Comparison of ENCODE assay signal across 25 cellular contexts in the genomic region with DNA sequence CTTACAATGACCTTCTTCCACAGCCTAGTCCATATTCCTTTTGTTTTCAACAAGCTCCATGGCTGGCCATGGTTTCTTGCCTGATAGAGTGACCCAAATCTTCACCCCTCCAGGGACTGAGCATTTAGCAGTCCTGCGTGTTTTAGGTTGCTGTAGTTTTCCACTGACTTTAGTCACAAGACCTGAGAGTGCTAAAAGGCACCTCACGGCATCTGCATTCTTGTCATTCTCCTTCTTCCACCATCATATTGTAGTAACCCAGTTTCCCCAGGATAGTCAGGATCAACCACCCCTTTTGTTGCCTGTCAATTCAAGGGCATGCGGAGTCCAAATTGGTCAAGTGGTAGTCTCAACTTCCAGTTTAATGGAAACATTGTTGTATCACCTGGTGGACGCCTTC. TPM values are rescaled to one million over a fixed set of nuclear protein-coding genes. Genes with fewer than 3 reads are reported as not detected.
DNase-seq lines count a peak whose midpoint lies in the region; ATAC-seq, FAIRE-seq and TF ChIP-seq lines count a peak whose summit lies in the region.
"Had no signal": no experiment of that assay in that cellular context is flagged by ENCODE, and none has a peak within 500 bp of the region (broad histone marks: within the 10 kb centered on the region; RNA-seq: fewer than 3 reads in every experiment).

No MANE protein-coding gene starts in this region.

- H3K56ac ChIP-seq in H1 (replicated peaks; ENCODE audit: insufficient read length, low read depth, low read length) (no peak overlapping the region), mesendoderm (ENCODE audit: low read length) (no peak overlapping the region)

- H3K23me2 ChIP-seq in H1 (ENCODE audit: low read depth, low read length) = no peaks in the 10 kb centered on the region; the same call in 1 of the 2 replicates

- no peak overlapping the region for H2BK120ac ChIP-seq in H1 (replicated peaks; ENCODE audit: low read depth, low read length)
- no peak overlapping the region for H2BK120ac ChIP-seq in mesendoderm (ENCODE audit: low read depth, low read length)

- no peaks in the 10 kb centered on the region for H3K36me3 ChIP-seq in H1 (ENCODE audit: control insufficient read depth in 2 of 4, insufficient read depth in 4 of 4, low read length in 3 of 4)
- H3K36me3 ChIP-seq in mesendoderm (ENCODE audit: control insufficient read depth, insufficient read depth, low read length) = no peaks in the 10 kb centered on the region
- H3K36me3 ChIP-seq in mucosa of descending colon (ENCODE audit: low read depth) = no peaks in the 10 kb centered on the region
- H3K36me3 ChIP-seq: BE2C, BLaER1 had no signal

- no peak for TF ChIP-seq CTCF in H1 (IDR thresholded peaks at IDR 0.05; ENCODE audit: control extremely low read depth in 1 of 3, insufficient read depth in 1 of 3, low read depth in 1 of 3, low read length in 3 of 3)
- TF ChIP-seq CTCF in mucosa of descending colon (IDR thresholded peaks at IDR 0.05) = no peak

- H4K91ac ChIP-seq in H1 (replicated peaks; ENCODE audit: insufficient read length, low read length) = no peak overlapping the region

- DNase-seq in H54 (ENCODE audit: insufficient read length, low spot score) = no peak
- DNase-seq in H1 (ENCODE audit: low read depth in 1 of 2, low spot score in 2 of 2) = no peak
- peak; percentile 56 for DNase-seq in mesendoderm
- no peak for DNase-seq in left ventricle myocardium superior
- no peak for DNase-seq in mucosa of descending colon
- no peak for DNase-seq in dedifferentiated amniotic fluid mesenchymal stem cell (ENCODE audit: extremely low spot score)
- DNase-seq: 8988T; ACHN; BE2C; C1 segment of cervical spinal cord; Caco-2; Calu3; CD4-positive, CD25-positive, alpha-beta regulatory T cell; CD8-positive, alpha-beta T cell; DMS79 treated with DMSO at 0.1 percent for 48 hours; GF-D8 had no signal

- H3K14ac ChIP-seq in H1 (ENCODE audit: insufficient read length) = no peak overlapping the region

- H3K79me1 ChIP-seq in H1 (ENCODE audit: low read depth, low read length) = no peaks in the 10 kb centered on the region
- no peaks in the 10 kb centered on the region for H3K79me1 ChIP-seq in mesendoderm (ENCODE audit: low read length)

- peak; percentile 6 for FAIRE-seq in H54 (lab: Jason Lieb, UNC)
- FAIRE-seq in H1 (lab: Jason Lieb, UNC) = no peak
- FAIRE-seq: A204.1, D721Med, G401.6, GM12891 had no signal

- no peak for TF ChIP-seq RAD21 in H1 (IDR thresholded peaks at IDR 0.05 in 1 of 2, conservative IDR thresholded peaks at IDR 0.05 in 1 of 2; ENCODE audit: low read depth in 2 of 2, low read length in 2 of 2)

- H3K79me2 ChIP-seq in H1 (ENCODE audit: control insufficient read depth in 1 of 2, insufficient read depth in 2 of 2, low read length in 2 of 2) = no peaks in the 10 kb centered on the region
- H3K79me2 ChIP-seq in mesendoderm (ENCODE audit: control insufficient read depth, insufficient read depth, low read length) = no peaks in the 10 kb centered on the region

- 84% methylated on average over 4 of the region's 4 CpGs; no CpG with 5 or more reads in 1 of the 2 experiments for WGBS in H1 (ENCODE audit: extremely low coverage in 1 of 2, insufficient coverage in 1 of 2, insufficient read length in 1 of 2, insufficient replicate concordance in 2 of 2, low coverage in 1 of 2, low lambda C conversion rate in 2 of 2, missing lambda C conversion rate in 1 of 2), 2 experiments
- WGBS in mesendoderm (ENCODE audit: extremely low coverage, insufficient coverage, low lambda C conversion rate) = no CpG with 5 or more reads among the region's 4 CpGs

- no peak overlapping the region for H2BK5ac ChIP-seq in H1 (ENCODE audit: low read depth, low read length)
- H2BK5ac ChIP-seq in mesendoderm (ENCODE audit: low read length) = no peak overlapping the region

- peak overlapping the region; percentile 76 for H2AFZ ChIP-seq in H1 (ENCODE audit: low read length)

- no peak for TF ChIP-seq EP300 in H1 (IDR thresholded peaks at IDR 0.05; ENCODE audit: borderline replicate concordance in 1 of 2, low read depth in 2 of 2, low read length in 2 of 2)

- H3K4ac ChIP-seq in H1 (replicated peaks; ENCODE audit: insufficient read length, low read depth, low read length) = no peak overlapping the region
- no peak overlapping the region for H3K4ac ChIP-seq in mesendoderm (ENCODE audit: low read depth, low read length)

- CTCF ChIA-PET in H1 (lab: Charles Lee; ENCODE audit: partially characterized antibody) = interaction anchor here (2.0 kb wide), 1 partner anchor 16 kb away, joined by 7 read pairs; no protein-coding TSS in a partner anchor

- H3K4me3 ChIP-seq in H1 (ENCODE audit: extremely low read depth in 1 of 4, insufficient read depth in 2 of 4, low read depth in 3 of 4, low read length in 4 of 4) = no peak overlapping the region; a peak in 1 of 8 replicates
- no peak overlapping the region for H3K4me3 ChIP-seq in mesendoderm (ENCODE audit: low read length)
- H3K4me3 ChIP-seq in mucosa of descending colon = no peak overlapping the region
- H3K4me3 ChIP-seq: BLaER1 had no signal

- H3K4me2 ChIP-seq in H1 (ENCODE audit: insufficient read depth in 1 of 2, low read depth in 2 of 2, low read length in 2 of 2) = no peak overlapping the region
- H3K4me2 ChIP-seq in mesendoderm (ENCODE audit: low read length) = no peak overlapping the region
- H3K4me2 ChIP-seq: BLaER1 had no signal

- H3K23ac ChIP-seq in H1 (ENCODE audit: insufficient read length) (no peak overlapping the region), mesendoderm (ENCODE audit: low read length) (no peak overlapping the region)

- no peak overlapping the region for H2AK5ac ChIP-seq in H1 (ENCODE audit: low read depth, low read length)
- H2AK5ac ChIP-seq in mesendoderm (ENCODE audit: low read length) = no peak overlapping the region

- ATAC-seq in left ventricle myocardium superior (no peak), HG03457 (IDR thresholded peaks at IDR 0.05; ENCODE audit: unreplicated experiment) (no peak), mucosa of descending colon (no peak)
- ATAC-seq: CD8-positive, alpha-beta T cell had no signal

- POLR2A ChIA-PET in H1 (lab: Charles Lee; ENCODE audit: partially characterized antibody) = no interaction called here

- H2BK15ac ChIP-seq in H1 (ENCODE audit: low read length) = no peak overlapping the region
- H2BK15ac ChIP-seq in mesendoderm (replicated peaks; ENCODE audit: low read depth) = no peak overlapping the region

- H2BK12ac ChIP-seq in H1 (ENCODE audit: low read depth, low read length) = no peak overlapping the region

- H3K9ac ChIP-seq in H1 (replicated peaks in 1 of 4; ENCODE audit: extremely low read depth in 1 of 4, low read depth in 3 of 4, low read length in 3 of 4) (no peak overlapping the region), mesendoderm (ENCODE audit: low read length) (no peak overlapping the region)
- H3K9ac ChIP-seq: BLaER1 had no signal

- no peak overlapping the region for H2BK20ac ChIP-seq in H1 (ENCODE audit: low read length)

- no peak overlapping the region for H3K27ac ChIP-seq in H1 (ENCODE audit: low read depth, low read length)
- no peak overlapping the region for H3K27ac ChIP-seq in mesendoderm (ENCODE audit: low read depth, low read length)
- H3K27ac ChIP-seq: BLaER1 had no signal

- H4K8ac ChIP-seq in H1 (ENCODE audit: extremely low read depth, insufficient read depth, low read length) (no peak overlapping the region), mesendoderm (ENCODE audit: low read depth, low read length) (no peak overlapping the region)

- H3K27me3 ChIP-seq in H1 (replicated peaks in 1 of 4; ENCODE audit: control insufficient read depth in 3 of 4, extremely low read depth in 1 of 4, insufficient read depth in 3 of 4, low read length in 3 of 4) (no peaks in the 10 kb centered on the region), mesendoderm (ENCODE audit: insufficient read depth, low read length, poor library complexity) (no peaks in the 10 kb centered on the region)
- H3K27me3 ChIP-seq: BE2C, BLaER1 had no signal

- H4K5ac ChIP-seq in H1 (ENCODE audit: insufficient read length, low read depth, low read length) = no peak overlapping the region
- no peak overlapping the region for H4K5ac ChIP-seq in mesendoderm (ENCODE audit: low read length)

- intact Hi-C loops in left ventricle myocardium superior (cut with micrococcal nuclease) = no loop called here
- intact Hi-C loops in mucosa of descending colon (cut with DNase I, micrococcal nuclease) = no loop called here

- H3K18ac ChIP-seq in H1 (ENCODE audit: extremely low read depth, low read length) = no peak overlapping the region
- no peak overlapping the region for H3K18ac ChIP-seq in mesendoderm (ENCODE audit: low read length)

- peaks cover 5 to 7% of the 10 kb centered on the region in 2 experiments; a peak in 2 of 4 replicates for H3K9me3 ChIP-seq in H1 (ENCODE audit: insufficient read depth in 2 of 2, low read depth in 1 of 2, low read length in 1 of 2)
- H3K9me3 ChIP-seq in mucosa of descending colon = no peaks in the 10 kb centered on the region
- H3K9me3 ChIP-seq: BE2C had no signal

- H3K4me1 ChIP-seq in H1 (replicated peaks in 1 of 4; ENCODE audit: control insufficient read depth in 3 of 4, insufficient read depth in 4 of 4, low read length in 3 of 4) = no peaks in the 10 kb centered on the region; a peak in 1 of 7 replicates
- no peaks in the 10 kb centered on the region for H3K4me1 ChIP-seq in mesendoderm (ENCODE audit: control insufficient read depth, low read depth, low read length)
- H3K4me1 ChIP-seq in mucosa of descending colon (ENCODE audit: low read depth) = no peaks in the 10 kb centered on the region
- H3K4me1 ChIP-seq: BE2C, BLaER1, Caco-2 had no signal

- no peak for TF ChIP-seq POLR2A in H54 (IDR thresholded peaks at IDR 0.05; ENCODE audit: low read depth, low read length)
- TF ChIP-seq POLR2A in H1 (IDR thresholded peaks at IDR 0.05; ENCODE audit: control extremely low read depth in 1 of 2, low read depth in 2 of 2, low read length in 2 of 2) = no peak

- no peaks in the 10 kb centered on the region for H4K20me1 ChIP-seq in H1 (replicated peaks in 1 of 2; ENCODE audit: control insufficient read depth in 1 of 2, insufficient read depth in 2 of 2, low read length in 2 of 2)
- H4K20me1 ChIP-seq: BLaER1 had no signal

RNA-seq across cellular contexts. Expression of gene HTR3C, which starts 20.8 kb away (rescaled TPM):
- total RNA-seq in H1 (2021; fragmentation: NEBNext Ultra II Directional; extraction: Animal tissue kit (Norgen Biotek cat#: 25700)) = not detected in 2 replicates
- polyA plus RNA-seq in H1 (2011; rRNA removed) = 0.03 and 0.05 TPM in 2 replicates
- polyA plus RNA-seq in H1 (2011; cell fraction: cytosol; rRNA removed) = 0.06 TPM
- not detected for polyA plus RNA-seq in H1 (2011; cell fraction: nucleus; rRNA removed)
- not detected in 4 replicates for polyA plus RNA-seq in H1 (2012, experiment 1 of 2)
- polyA plus RNA-seq in H1 (2012, experiment 2 of 2) = not detected
- not detected for polyA plus RNA-seq in H1 (2013, experiment 1 of 2)
- polyA plus RNA-seq in H1 (2013, experiment 2 of 2) = not detected
- not detected in 2 replicates for polyA minus RNA-seq in H1 (2011; rRNA and poly(A)+ RNA removed)
- polyA minus RNA-seq in H1 (2011; cell fraction: cytosol; rRNA and poly(A)+ RNA removed) = not detected
- polyA minus RNA-seq in H1 (2011; cell fraction: nucleus; rRNA and poly(A)+ RNA removed) = not detected
- polyA plus RNA-seq in mesendoderm (2013, experiment 1 of 2) = 0.03 TPM
- 0.04 TPM for polyA plus RNA-seq in mesendoderm (2013, experiment 2 of 2)
- total RNA-seq in left ventricle myocardium superior (not detected), mucosa of descending colon (under 1 TPM in 2 of 3 donors, not detected in 1; 0.17 to 0.41 TPM)
- total RNA-seq: A673; Caco-2; Calu3; CD4-positive, CD25-positive, alpha-beta regulatory T cell; CD8-positive, alpha-beta T cell had no signal
- polyA plus RNA-seq: AG04450; CD14-positive monocyte; CD4-positive, CD25-positive, alpha-beta regulatory T cell had no signal

RNA-seq across cellular contexts. Expression of gene HTR3E, which starts 23.2 kb away (rescaled TPM):
- total RNA-seq in H1 (2021; fragmentation: NEBNext Ultra II Directional; extraction: Animal tissue kit (Norgen Biotek cat#: 25700)) = not detected in 2 replicates
- polyA plus RNA-seq in H1 (2011; rRNA removed) = not detected in 2 replicates
- not detected for polyA plus RNA-seq in H1 (2011; cell fraction: cytosol; rRNA removed)
- polyA plus RNA-seq in H1 (2011; cell fraction: nucleus; rRNA removed) = not detected
- polyA plus RNA-seq in H1 (2012, experiment 1 of 2) = not detected in 4 replicates
- polyA plus RNA-seq in H1 (2012, experiment 2 of 2) = not detected
- polyA plus RNA-seq in H1 (2013, experiment 1 of 2) = not detected
- not detected for polyA plus RNA-seq in H1 (2013, experiment 2 of 2)
- not detected in 2 replicates for polyA minus RNA-seq in H1 (2011; rRNA and poly(A)+ RNA removed)
- polyA minus RNA-seq in H1 (2011; cell fraction: cytosol; rRNA and poly(A)+ RNA removed) = not detected
- polyA minus RNA-seq in H1 (2011; cell fraction: nucleus; rRNA and poly(A)+ RNA removed) = not detected
- polyA plus RNA-seq in mesendoderm (2013, experiment 1 of 2) = not detected
- 0.03 TPM for polyA plus RNA-seq in mesendoderm (2013, experiment 2 of 2)
- total RNA-seq in left ventricle myocardium superior = not detected
- total RNA-seq in mucosa of descending colon = under 1 TPM; 0.16 to 0.70 (median 0.35) TPM
- total RNA-seq: A673; Caco-2; Calu3; CD4-positive, CD25-positive, alpha-beta regulatory T cell; CD8-positive, alpha-beta T cell had no signal
- polyA plus RNA-seq: AG04450; CD14-positive monocyte; CD4-positive, CD25-positive, alpha-beta regulatory T cell had no signal

RNA-seq across cellular contexts. Expression of gene HTR3D, which starts 42.1 kb away (rescaled TPM):
- total RNA-seq in H1 (2021; fragmentation: NEBNext Ultra II Directional; extraction: Animal tissue kit (Norgen Biotek cat#: 25700)) = not detected in 2 replicates
- not detected in 2 replicates for polyA plus RNA-seq in H1 (2011; rRNA removed)
- polyA plus RNA-seq in H1 (2011; cell fraction: cytosol; rRNA removed) = not detected
- not detected for polyA plus RNA-seq in H1 (2011; cell fraction: nucleus; rRNA removed)
- not detected in 4 replicates for polyA plus RNA-seq in H1 (2012, experiment 1 of 2)
- not detected for polyA plus RNA-seq in H1 (2012, experiment 2 of 2)
- not detected for polyA plus RNA-seq in H1 (2013, experiment 1 of 2)
- not detected for polyA plus RNA-seq in H1 (2013, experiment 2 of 2)
- polyA minus RNA-seq in H1 (2011; rRNA and poly(A)+ RNA removed) = not detected in 2 replicates
- polyA minus RNA-seq in H1 (2011; cell fraction: cytosol; rRNA and poly(A)+ RNA removed) = not detected
- polyA minus RNA-seq in H1 (2011; cell fraction: nucleus; rRNA and poly(A)+ RNA removed) = not detected
- not detected for polyA plus RNA-seq in mesendoderm (2013, experiment 1 of 2)
- not detected for polyA plus RNA-seq in mesendoderm (2013, experiment 2 of 2)
- not detected for total RNA-seq in left ventricle myocardium superior
- not detected for total RNA-seq in mucosa of descending colon
- total RNA-seq: A673; Caco-2; Calu3; CD4-positive, CD25-positive, alpha-beta regulatory T cell; CD8-positive, alpha-beta T cell had no signal
- polyA plus RNA-seq: AG04450; CD14-positive monocyte; CD4-positive, CD25-positive, alpha-beta regulatory T cell had no signal

RNA-seq across cellular contexts. Expression of gene ABCC5, which starts 55.9 kb away (rescaled TPM):
- 36.6 and 40.8 TPM in 2 replicates for total RNA-seq in H1 (2021; fragmentation: NEBNext Ultra II Directional; extraction: Animal tissue kit (Norgen Biotek cat#: 25700))
- 25.3 TPM in 2 replicates for polyA plus RNA-seq in H1 (2011; rRNA removed)
- 30.1 TPM for polyA plus RNA-seq in H1 (2011; cell fraction: cytosol; rRNA removed)
- polyA plus RNA-seq in H1 (2011; cell fraction: nucleus; rRNA removed) = 73.6 TPM
- polyA plus RNA-seq in H1 (2012, experiment 1 of 2) = 24.7 to 30.8 TPM (median 27.4 TPM) in 4 replicates
- 6.0 TPM for polyA plus RNA-seq in H1 (2012, experiment 2 of 2)
- 29.8 TPM for polyA plus RNA-seq in H1 (2013, experiment 1 of 2)
- 28.5 TPM for polyA plus RNA-seq in H1 (2013, experiment 2 of 2)
- polyA minus RNA-seq in H1 (2011; rRNA and poly(A)+ RNA removed) = 33.6 and 37.4 TPM in 2 replicates
- 15.4 TPM for polyA minus RNA-seq in H1 (2011; cell fraction: cytosol; rRNA and poly(A)+ RNA removed)
- 38.2 TPM for polyA minus RNA-seq in H1 (2011; cell fraction: nucleus; rRNA and poly(A)+ RNA removed)
- 19.8 TPM for polyA plus RNA-seq in mesendoderm (2013, experiment 1 of 2)
- 19.6 TPM for polyA plus RNA-seq in mesendoderm (2013, experiment 2 of 2)
- 44.1 TPM for total RNA-seq in left ventricle myocardium superior
- total RNA-seq in mucosa of descending colon = 10 to 100 TPM; 34.4 to 45.7 (median 39.4) TPM
